In the genomic region with DNA sequence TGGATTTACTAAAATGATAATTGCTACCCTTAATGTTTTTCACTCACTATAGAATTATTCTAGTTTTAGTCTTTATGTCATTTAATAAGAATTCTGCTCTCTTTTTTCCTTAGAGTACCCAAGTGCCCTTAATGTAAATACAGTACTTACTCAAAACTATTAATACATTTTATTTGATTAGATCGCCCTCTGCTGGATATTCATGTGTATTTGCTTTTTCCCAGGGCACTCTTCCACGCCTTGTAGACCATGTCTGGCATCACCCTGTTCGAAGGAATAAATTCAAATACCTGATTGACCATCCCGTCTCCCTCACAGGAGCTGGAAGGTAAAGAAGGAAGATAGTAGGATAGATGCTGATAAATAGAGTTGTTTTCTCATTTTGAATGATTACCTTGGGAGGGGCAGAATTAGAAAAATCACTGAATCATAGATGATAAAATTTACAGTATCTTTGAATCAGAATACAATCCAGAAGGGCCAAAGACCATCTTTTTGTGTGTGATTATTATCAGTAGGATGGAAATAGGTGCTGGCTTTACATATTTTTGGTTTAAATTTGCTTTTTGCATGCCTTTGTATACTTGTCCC, we compare ENCODE assay signal across 8 cellular contexts. TPM values are rescaled to one million over a fixed set of nuclear protein-coding genes. Genes with fewer than 3 reads are reported as not detected.
DNase-seq lines count a peak whose midpoint lies in the region; ATAC-seq and TF ChIP-seq lines count a peak whose summit lies in the region.

No MANE protein-coding gene starts in this region.

- POLR2A ChIA-PET in CD4-positive, alpha-beta memory T cell (lab: Charles Lee; ENCODE audit: partially characterized antibody) = interaction anchor here (0.7 kb wide), 1 partner anchor 120 kb away, joined by 3 read pairs; no protein-coding TSS in a partner anchor

- H3K27ac Mint-ChIP-seq in CD4-positive, alpha-beta memory T cell = peak overlapping the region in 1 of 7 donors; percentile 66

- H3K4me3 Mint-ChIP-seq in CD4-positive, alpha-beta memory T cell = no peak overlapping the region

- WGBS in thyroid gland, 2 donors = 2 to 4% methylated on average over 4 of the region's 4 CpGs

- H3K4me1 ChIP-seq in CD4-positive, alpha-beta memory T cell (ENCODE audit: insufficient read depth, low read length) = peaks cover 9% of the 10 kb centered on the region
- peaks cover 0 to 8% of the 10 kb centered on the region in 2 donors for H3K4me1 ChIP-seq in thyroid gland

- no peaks in the 10 kb centered on the region for H3K9me3 ChIP-seq in CD4-positive, alpha-beta memory T cell (ENCODE audit: control insufficient read depth in 1 of 2, low read length in 2 of 2)
- H3K9me3 ChIP-seq in thyroid gland = no peaks in the 10 kb centered on the region

- peak; percentile 31 for ATAC-seq in GM18868 (IDR thresholded peaks at IDR 0.05; ENCODE audit: unreplicated experiment)

- H3K4me1 Mint-ChIP-seq in CD4-positive, alpha-beta memory T cell = peaks cover 5 to 22% (median 10%) of the 10 kb centered on the region in 4 donors

- peak; percentile 34 to 75 (median 71) for DNase-seq in CD4-positive, alpha-beta memory T cell
- peak; percentile 58 for DNase-seq in NCI-H1105 (lab: John Stamatoyannopoulos, UW)
- peak; percentile 57 to 70 for DNase-seq in SHP77 (lab: John Stamatoyannopoulos, UW)
- DNase-seq in cardiac fibroblast (ENCODE audit: low read depth in 2 of 2) = peak; percentile 83 to 85
- peak; percentile 74 for DNase-seq in kidney glomerular epithelial cell (lab: John Stamatoyannopoulos, UW)
- DNase-seq in thyroid gland = peak in 1 of 2 donors; percentile 19
- DNase-seq in activated CD8-positive, alpha-beta memory T cell treated with anti-CD3 and anti-CD28 coated beads, Interleukin-2, amount 50 U/mL, for 4 hours = no peak

- H3K27ac ChIP-seq in CD4-positive, alpha-beta memory T cell (ENCODE audit: low read depth, low read length) = no peak overlapping the region
- no peak overlapping the region for H3K27ac ChIP-seq in thyroid gland

- H3K9me3 Mint-ChIP-seq in CD4-positive, alpha-beta memory T cell = no peaks in the 10 kb centered on the region

- H3K4me3 ChIP-seq in CD4-positive, alpha-beta memory T cell (ENCODE audit: low read length in 2 of 2) = no peak overlapping the region
- H3K4me3 ChIP-seq in cardiac fibroblast (replicated peaks in 1 of 2; ENCODE audit: low read depth in 2 of 2, low read length in 2 of 2) (no peak overlapping the region), thyroid gland (replicated peaks in 1 of 3) (no peak overlapping the region)

- H3K27me3 ChIP-seq in CD4-positive, alpha-beta memory T cell (ENCODE audit: insufficient read depth, low read length) = no peaks in the 10 kb centered on the region
- H3K27me3 ChIP-seq in thyroid gland = no peaks in the 10 kb centered on the region

- TF ChIP-seq CTCF in cardiac fibroblast (IDR thresholded peaks at IDR 0.05; ENCODE audit: low read depth, low read length) (peak; percentile 55), thyroid gland (IDR thresholded peaks at IDR 0.05) (peak; percentile 61 to 77 (median 70))

- CTCF ChIA-PET in CD4-positive, alpha-beta memory T cell (lab: Charles Lee; ENCODE audit: partially characterized antibody) = interaction anchor here (0.7 to 9.0 kb wide), 13 partner anchors 17 to 445 kb away, joined by 3 to 114 read pairs (median 4); a partner anchor contains a TSS

- no peaks in the 10 kb centered on the region for H3K36me3 ChIP-seq in CD4-positive, alpha-beta memory T cell (ENCODE audit: insufficient read depth, low read length)
- no peaks in the 10 kb centered on the region for H3K36me3 ChIP-seq in thyroid gland

- H3K27me3 Mint-ChIP-seq in CD4-positive, alpha-beta memory T cell = no peaks in the 10 kb centered on the region

- peaks cover 0 to 7% of the 10 kb centered on the region in 2 donors for H3K36me3 Mint-ChIP-seq in CD4-positive, alpha-beta memory T cell

- TF ChIP-seq POLR2A in thyroid gland (IDR thresholded peaks at IDR 0.05) = no peak

- intact Hi-C loops in CD4-positive, alpha-beta memory T cell (cut with micrococcal nuclease) = loop anchor here (1.0 to 5.0 kb wide), 9 partner anchors 119 to 1132 kb away; a partner anchor contains a TSS
- intact Hi-C loops in thyroid gland (cut with DNase I) = loop anchor here (5.0 to 10.0 kb wide), 2 partner anchors 288 to 595 kb away; a partner anchor contains a TSS

RNA-seq across cellular contexts. Expression of a gene that starts 4.1 kb away (rescaled TPM):
- total RNA-seq in CD4-positive, alpha-beta memory T cell = 1 to 10 TPM in 1 of 2 experiments, under 1 TPM in 1; 0.44 to 1.3 TPM
- polyA plus RNA-seq in CD4-positive, alpha-beta memory T cell = not detected
- total RNA-seq in thyroid gland = 1 to 10 TPM in 2 of 4 donors, under 1 TPM in 2; 0.27 to 4.0 (median 2.1) TPM
